ENCODE assay signal across 27 cellular contexts in the genomic region with DNA sequence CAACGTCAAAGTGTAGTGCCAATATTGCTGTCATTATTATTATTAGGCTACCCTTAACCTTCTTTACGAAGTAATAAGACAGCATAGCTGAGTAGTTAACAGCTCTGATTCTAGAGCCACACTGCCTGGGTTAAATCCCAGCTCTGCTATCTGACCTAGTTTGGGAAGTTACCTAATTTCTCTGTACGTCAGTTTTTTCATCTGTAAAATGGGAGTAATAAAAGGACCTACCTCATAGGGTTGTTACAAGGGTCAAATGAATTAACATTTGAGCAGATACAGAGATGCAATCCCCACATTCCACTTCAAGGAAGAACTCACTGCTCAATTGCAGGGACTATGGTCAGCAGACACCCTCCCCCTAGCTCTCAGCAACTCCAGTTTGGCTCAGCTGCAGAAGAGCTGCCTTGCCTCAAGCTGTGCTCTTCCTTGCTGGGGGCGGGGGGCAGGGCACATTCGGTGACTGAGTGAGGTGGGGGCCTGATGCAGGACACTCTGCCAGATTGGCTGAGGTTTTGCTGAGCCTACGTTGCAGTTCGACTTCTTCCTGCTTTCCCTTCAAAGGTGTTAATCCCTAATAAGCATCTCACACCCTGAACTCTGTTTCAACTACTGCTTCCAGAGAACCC. TPM values are rescaled to one million over a fixed set of nuclear protein-coding genes. Genes with fewer than 3 reads are reported as not detected.
DNase-seq lines count a peak whose midpoint lies in the region; ATAC-seq, FAIRE-seq and TF ChIP-seq lines count a peak whose summit lies in the region.
"Had no signal": no experiment of that assay in that cellular context is flagged by ENCODE, and none has a peak within 500 bp of the region (broad histone marks: within the 10 kb centered on the region; RNA-seq: fewer than 3 reads in every experiment).

No MANE protein-coding gene starts in this region.

- H3K36me3 ChIP-seq in HepG2 (replicated peaks in 1 of 2; ENCODE audit: control insufficient read depth in 1 of 2, insufficient read depth in 2 of 2, low read length in 2 of 2) (no peaks in the 10 kb centered on the region), right lobe of liver (no peaks in the 10 kb centered on the region), K562 (ENCODE audit: control insufficient read depth, insufficient read depth, low read length) (no peaks in the 10 kb centered on the region)
- H3K36me3 ChIP-seq: SJCRH30 had no signal

- BruUV-seq in HepG2 (replicated peaks; lab: Mats Ljungman, UMichigan) (no TSS peak), K562 (replicated peaks; lab: Mats Ljungman, UMichigan) (no TSS peak)

- FAIRE-seq in HepG2 (lab: Jason Lieb, UNC) (no peak), K562 (lab: Jason Lieb, UNC) (no peak)
- FAIRE-seq: GM12892, GM19239 had no signal

- DNase-seq in HepG2 (ENCODE audit: low spot score): no peak
- DNase-seq in right lobe of liver: no peak
- no peak for DNase-seq in K562 (ENCODE audit: extremely low read depth in 1 of 4, low spot score in 3 of 4)
- peak; percentile 66 for DNase-seq in iPS-NIHi7 (ENCODE audit: extremely low spot score)
- no peak for DNase-seq in H4 (ENCODE audit: low spot score)
- DNase-seq in Right ventricle myocardium superior: no peak
- no peak for DNase-seq in stimulated activated CD4-positive, alpha-beta T cell treated with anti-CD3 and anti-CD28 coated beads, Interleukin-2, amount 100 ng/mL, for 24 hours
- DNase-seq: CD8-positive, alpha-beta memory T cell; DMS 273 treated with DMSO at 0.1 percent for 48 hours; DMS79; EL; GM23248; Karpas-422; NCI-H1092 treated with DMSO at 0.1 percent for 48 hours; NCI-H1436; NCI-H187; NCI-H2171 treated with DMSO at 0.1 percent for 48 hours; NCI-H345; NCI-H510A treated with DMSO at 0.1 percent for 48 hours; PC-3; SJCRH30 had no signal

- H2AFZ ChIP-seq in HepG2 (ENCODE audit: low read length): no peak overlapping the region
- no peak overlapping the region for H2AFZ ChIP-seq in K562 (ENCODE audit: low read depth, low read length)
- H2AFZ ChIP-seq: GM23248 had no signal

- intact Hi-C loops in HepG2 (cut with micrococcal nuclease; ENCODE audit: unreplicated experiment): no loop called here
- intact Hi-C loops in right lobe of liver (cut with DNase I): no loop called here
- intact Hi-C loops in K562 (cut with micrococcal nuclease): no loop called here
- intact Hi-C loops in Right ventricle myocardium superior (cut with DNase I): no loop called here

- CTCF ChIA-PET in HepG2 (lab: Yijun Ruan, JAX; ENCODE audit: low intra/inter-chr PET ratio, low total read pairs) (no interaction called here), K562 (lab: Yijun Ruan, JAX; ENCODE audit: low intra/inter-chr PET ratio) (no interaction called here)

- H3K79me2 ChIP-seq in HepG2 (ENCODE audit: insufficient read depth, low read length) (no peaks in the 10 kb centered on the region), K562 (ENCODE audit: control insufficient read depth, insufficient read depth, low read length) (no peaks in the 10 kb centered on the region)

- H3K9ac ChIP-seq in HepG2 (ENCODE audit: insufficient read depth, low read depth, low read length) (no peak overlapping the region), K562 (ENCODE audit: insufficient read depth in 1 of 2, low read depth in 2 of 2, low read length in 2 of 2) (no peak overlapping the region)
- H3K9ac ChIP-seq: GM23248 had no signal

- POLR2A ChIA-PET in HepG2 (lab: Yijun Ruan, JAX) (no interaction called here), K562 (lab: Yijun Ruan, JAX) (interaction anchor here (0.8 kb wide), 1 partner anchor 13 kb away, joined by 3 read pairs; no protein-coding TSS in a partner anchor)

- no peak for TF ChIP-seq RAD21 in HepG2 (CRISPR knock-in tag; IDR thresholded peaks at IDR 0.05)
- no peak for TF ChIP-seq RAD21 in K562 (CRISPR knock-in tag; conservative IDR thresholded peaks at IDR 0.05 in 1 of 2, IDR thresholded peaks at IDR 0.05 in 1 of 2)

- in situ Hi-C loops in HepG2 (cut with HindIII; ENCODE audit: extremely low pct_ligation_motif_present, low pct_unique_long_range_greater_than_20kb) (no loop called here), K562 (cut with MboI) (no loop called here)

- no peak for TF ChIP-seq EP300 in HepG2 (IDR thresholded peaks at IDR 0.05; ENCODE audit: low read depth in 2 of 2, low read length in 2 of 2)
- no peak for TF ChIP-seq EP300 in HepG2 (CRISPR knock-in tag; IDR thresholded peaks at IDR 0.05; ENCODE audit: borderline replicate concordance)
- no peak for TF ChIP-seq EP300 in K562 (IDR thresholded peaks at IDR 0.05; ENCODE audit: low read length)

- no peak for TF ChIP-seq CTCF in HepG2 (CRISPR knock-in tag; IDR thresholded peaks at IDR 0.05)
- no peak for TF ChIP-seq CTCF in right lobe of liver (IDR thresholded peaks at IDR 0.05)
- TF ChIP-seq CTCF in K562 (IDR thresholded peaks at IDR 0.05 in 2 of 3, conservative IDR thresholded peaks at IDR 0.05 in 1 of 3; ENCODE audit: insufficient read depth in 2 of 3, low read depth in 1 of 3, low read length in 3 of 3): no peak

- H4K20me1 ChIP-seq in HepG2 (ENCODE audit: insufficient read depth, low read length): no peaks in the 10 kb centered on the region
- no peaks in the 10 kb centered on the region for H4K20me1 ChIP-seq in K562 (replicated peaks; ENCODE audit: control insufficient read depth, insufficient read depth, low read length)

- H3K4me2 ChIP-seq in HepG2 (ENCODE audit: low read depth, low read length): no peak overlapping the region
- no peak overlapping the region for H3K4me2 ChIP-seq in K562 (ENCODE audit: insufficient read depth, low read length)

- no peaks in the 10 kb centered on the region for H3K9me1 ChIP-seq in K562 (ENCODE audit: control insufficient read depth, insufficient read depth, low read length)

- H3K27me3 ChIP-seq in HepG2 (ENCODE audit: control insufficient read depth in 1 of 2, insufficient read depth in 2 of 2, low read length in 2 of 2) (no peaks in the 10 kb centered on the region), right lobe of liver (no peaks in the 10 kb centered on the region), K562 (ENCODE audit: control insufficient read depth in 2 of 2, insufficient read depth in 2 of 2, low read length in 2 of 2) (peaks cover 8 to 10% of the 10 kb centered on the region in 2 experiments; a peak in 4 of 5 replicates)
- H3K27me3 ChIP-seq: SJCRH30 had no signal

- TF ChIP-seq POLR2A in HepG2 (IDR thresholded peaks at IDR 0.05; ENCODE audit: insufficient read depth in 1 of 2, low read depth in 2 of 2, low read length in 2 of 2) (no peak), right lobe of liver (IDR thresholded peaks at IDR 0.05) (no peak), K562 (conservative IDR thresholded peaks at IDR 0.05) (no peak)

- H3K4me1 ChIP-seq in HepG2 (ENCODE audit: insufficient read depth, low read length) (no peaks in the 10 kb centered on the region), right lobe of liver (no peaks in the 10 kb centered on the region), K562 (replicated peaks in 1 of 2; ENCODE audit: control insufficient read depth in 2 of 2, insufficient read depth in 2 of 2, low read length in 2 of 2) (no peaks in the 10 kb centered on the region)

- H3K4me3 ChIP-seq in HepG2 (replicated peaks in 1 of 3; ENCODE audit: insufficient read depth in 1 of 3, low read depth in 2 of 3, low read length in 3 of 3) (no peak overlapping the region), right lobe of liver (no peak overlapping the region), K562 (no peak overlapping the region)
- H3K4me3 ChIP-seq: GM23248, SJCRH30 had no signal

- ATAC-seq in HepG2 (no peak), right lobe of liver (no peak), K562 (no peak), Right ventricle myocardium superior (ENCODE audit: poor library complexity) (no peak), GM18909 (IDR thresholded peaks at IDR 0.05; ENCODE audit: poor library complexity, unreplicated experiment) (no peak)
- ATAC-seq: PC-3, SK-N-SH treated with all-trans-retinoic acid at 6 μM for 48 hours had no signal

- H3K9me3 ChIP-seq in HepG2 (ENCODE audit: low read length): no peaks in the 10 kb centered on the region
- H3K9me3 ChIP-seq in right lobe of liver: no peaks in the 10 kb centered on the region
- no peaks in the 10 kb centered on the region for H3K9me3 ChIP-seq in K562 (replicated peaks; ENCODE audit: control insufficient read depth, insufficient read depth, low read depth, low read length)
- H3K9me3 ChIP-seq: SJCRH30 had no signal

- H3K27ac ChIP-seq in HepG2 (ENCODE audit: extremely low read length, insufficient read depth, low read length): no peak overlapping the region
- H3K27ac ChIP-seq in right lobe of liver: no peak overlapping the region
- H3K27ac ChIP-seq in K562 (ENCODE audit: extremely low read depth, low read depth, low read length): no peak overlapping the region
- H3K27ac ChIP-seq: 22Rv1, C4-2B, GM23248, SJCRH30 had no signal

- WGBS in HepG2 (ENCODE audit: low lambda C conversion rate): 68% methylated on average over 6 of the region's 7 CpGs
- 90% methylated on average over 3 of the region's 7 CpGs for WGBS in right lobe of liver (ENCODE audit: insufficient coverage, low coverage, low lambda C conversion rate, missing lambda C conversion rate)
- WGBS in K562 (ENCODE audit: insufficient coverage, low coverage, missing lambda C conversion rate): 0% methylated on average over 6 of the region's 7 CpGs

RNA-seq across cellular contexts. Expression of gene LGALSL, which starts 11.0 kb away (rescaled TPM):
- total RNA-seq in HepG2 (2016; rRNA removed; fragmentation: Illumina TruSeq; extraction: Trizol) (15.4 and 22.6 TPM in 2 replicates), right lobe of liver (1 to 10 TPM; 3.2 to 8.1 (median 5.4) TPM), K562 (2014; rRNA removed) (0.09 and 0.24 TPM in 2 replicates), K562 (2014; rRNA removed; fragmentation: Illumina TruSeq; extraction: Trizol) (0.15 and 0.26 TPM in 2 replicates), K562 (2015; rRNA removed; fragmentation: Illumina TruSeq; extraction: Trizol) (not detected in 2 replicates), K562 (2021) (0.22 TPM in 1 of 2 replicates, not detected in the other), Right ventricle myocardium superior (4.2 TPM)
- total RNA-seq in HepG2 (2016; cell fraction: cytosol; rRNA removed; fragmentation: Illumina TruSeq; extraction: Trizol; ENCODE audit: low read depth): 6.1 and 12.0 TPM in 2 replicates
- 15.9 and 18.2 TPM in 2 replicates for total RNA-seq in HepG2 (2016; cell fraction: insoluble cytoplasmic fraction; rRNA removed; fragmentation: Illumina TruSeq; extraction: Trizol)
- 15.5 and 19.7 TPM in 2 replicates for total RNA-seq in HepG2 (2016; cell fraction: membrane; rRNA removed; fragmentation: Illumina TruSeq; extraction: Trizol)
- 7.0 and 10.0 TPM in 2 replicates for total RNA-seq in HepG2 (2016; cell fraction: nucleus; rRNA removed; fragmentation: Illumina TruSeq; extraction: Trizol)
- polyA plus RNA-seq in HepG2 (2011; rRNA removed) (16.2 and 20.0 TPM in 2 replicates), K562 (2011; rRNA removed) (0.29 and 0.47 TPM in 2 replicates), K562 (2014; fragmentation: Illumina TruSeq; extraction: Trizol) (0.16 and 0.24 TPM in 2 replicates), K562 (2014; fragmentation: Nextera tagmentation; extraction: Ambion mirVana) (under 1 TPM; 0.04 to 0.13 TPM), K562 (2014; rRNA removed) (not detected in 2 replicates)
- polyA plus RNA-seq in HepG2 (2011; cell fraction: cytosol; rRNA removed): 17.5 and 21.3 TPM in 2 replicates
- 8.2 and 8.9 TPM in 2 replicates for polyA plus RNA-seq in HepG2 (2011; cell fraction: nucleus; rRNA removed)
- 18.4 and 25.6 TPM in 2 replicates for polyA plus RNA-seq in HepG2 (2012)
- polyA plus RNA-seq in HepG2 (2016; cell fraction: cytosol; fragmentation: Illumina TruSeq; extraction: Trizol; ENCODE audit: low read depth): 19.9 and 23.2 TPM in 2 replicates
- 28.6 and 32.5 TPM in 2 replicates for polyA plus RNA-seq in HepG2 (2016; cell fraction: insoluble cytoplasmic fraction; fragmentation: Illumina TruSeq; extraction: Trizol; ENCODE audit: low read depth)
- polyA plus RNA-seq in HepG2 (2016; cell fraction: membrane; fragmentation: Illumina TruSeq; extraction: Trizol; ENCODE audit: low read depth): 19.7 and 21.5 TPM in 2 replicates
- 15.4 and 23.3 TPM in 2 replicates for polyA plus RNA-seq in HepG2 (2016; cell fraction: nucleus; fragmentation: Illumina TruSeq; extraction: Trizol; ENCODE audit: insufficient read depth, low read depth)
- 8.2 and 17.7 TPM in 2 replicates for polyA minus RNA-seq in HepG2 (2011; rRNA and poly(A)+ RNA removed; ENCODE audit: low replicate concordance)
- polyA minus RNA-seq in HepG2 (2011; cell fraction: cytosol; rRNA and poly(A)+ RNA removed): 16.6 and 18.6 TPM in 2 replicates
- 5.4 and 7.6 TPM in 2 replicates for polyA minus RNA-seq in HepG2 (2011; cell fraction: nucleus; rRNA and poly(A)+ RNA removed)
- total RNA-seq in K562 (2011; cell fraction: chromatin; rRNA removed; ENCODE audit: low replicate concordance): not detected in 2 replicates
- not detected in 2 replicates for total RNA-seq in K562 (2011; cell fraction: nucleolus; rRNA removed)
- total RNA-seq in K562 (2011; cell fraction: nucleoplasm; rRNA removed): not detected in 2 replicates
- polyA plus RNA-seq in K562 (2011; cell fraction: cytosol; rRNA removed): 0.03 and 0.83 TPM in 2 replicates
- 0.42 TPM in 1 of 2 replicates, not detected in the other for polyA plus RNA-seq in K562 (2011; cell fraction: nucleus; rRNA removed)
- 0.04 and 0.08 TPM in 2 replicates for polyA plus RNA-seq in K562 (2012)
- polyA minus RNA-seq in K562 (2011; rRNA and poly(A)+ RNA removed): 0.21 and 0.51 TPM in 2 replicates
- not detected in 2 replicates for polyA minus RNA-seq in K562 (2011; cell fraction: cytosol; rRNA and poly(A)+ RNA removed)
- 0.22 TPM in 1 of 2 replicates, not detected in the other for polyA minus RNA-seq in K562 (2011; cell fraction: nucleus; rRNA and poly(A)+ RNA removed)
- total RNA-seq in H4 (2014; rRNA removed; shearing (Covaris generic)): 5.0 and 6.4 TPM in 2 replicates
